ENCODE assay signal across 8 cellular contexts in genomic region chr21:33324311-33325221, GRCh38. TPM values are rescaled to one million over a fixed set of nuclear protein-coding genes. Genes with fewer than 3 reads are reported as not detected.
DNase-seq lines count a peak whose midpoint lies in the region; ATAC-seq and TF ChIP-seq lines count a peak whose summit lies in the region.

TSS of gene IFNAR1 (plus strand) at chr21:33324970. CDS start at chr21:33325056, 86 bp downstream.

- POLR2A ChIA-PET in T-cell (lab: Charles Lee) = interaction anchor here (0.6 to 2.1 kb wide), 11 partner anchors 11 to 487 kb away, joined by 3 to 42 read pairs (median 4); partner anchors contain the start of gene IL10RB (in 1 of the 2)

- H3K27me3 Mint-ChIP-seq in T-cell = no peaks in the 10 kb centered on the region

- peaks cover 6% of the 10 kb centered on the region for H3K36me3 Mint-ChIP-seq in T-cell

- H3K9me3 Mint-ChIP-seq in T-cell = no peaks in the 10 kb centered on the region

- no peak within 1 kb of the TSS for H3K27ac Mint-ChIP-seq in T-cell

- H3K27ac ChIP-seq in left ventricle myocardium inferior (replicated peaks) = peak within 1 kb of the TSS; percentile 96
- peak within 1 kb of the TSS; percentile 98 to 99 for H3K27ac ChIP-seq in prostate gland
- H3K27ac ChIP-seq in urinary bladder (ENCODE audit: low read depth) = peak within 1 kb of the TSS; percentile 98

- no peak for TF ChIP-seq CTCF in GM13977 (IDR thresholded peaks at IDR 0.05; ENCODE audit: extremely low read depth, insufficient read depth, missing control alignments)
- TF ChIP-seq CTCF in left ventricle myocardium inferior (IDR thresholded peaks at IDR 0.05; ENCODE audit: borderline replicate concordance) = no peak
- TF ChIP-seq CTCF in prostate gland (IDR thresholded peaks at IDR 0.05) = peak in 1 of 4 experiments; percentile 31

- H3K36me3 ChIP-seq in left ventricle myocardium inferior (no peaks in the 10 kb centered on the region), prostate gland (no peaks in the 10 kb centered on the region), urinary bladder (ENCODE audit: insufficient read depth) (no peaks in the 10 kb centered on the region)

- DNase-seq in GM13977 (ENCODE audit: low spot score) = peak; percentile 92
- DNase-seq in NCI-H146 (lab: John Stamatoyannopoulos, UW) = peak; percentile 95
- peak; percentile 94 to 100 (median 98) for DNase-seq in T-cell
- DNase-seq in amniotic stem cell (lab: John Stamatoyannopoulos, UW) = peak; percentile 98
- peak; percentile 99 for DNase-seq in left ventricle myocardium inferior
- DNase-seq in prostate gland (ENCODE audit: low spot score) = peak; percentile 97

- H3K4me3 Mint-ChIP-seq in T-cell = no peak within 1 kb of the TSS

- peaks cover 29 to 32% (median 31%) of the 10 kb centered on the region in 3 donors for H3K4me1 Mint-ChIP-seq in T-cell

- ATAC-seq in HG02870 (IDR thresholded peaks at IDR 0.05; ENCODE audit: unreplicated experiment) (peak; percentile 89), T-cell (replicated peaks in 1 of 4) (peak; percentile 88 to 94 (median 91))

- no peaks in the 10 kb centered on the region for H3K27me3 ChIP-seq in left ventricle myocardium inferior (ENCODE audit: low read depth)
- H3K27me3 ChIP-seq in prostate gland (replicated peaks; ENCODE audit: insufficient read depth) = no peaks in the 10 kb centered on the region

- in situ Hi-C loops in GM13977 (cut with MboI; ENCODE audit: low pct_unique_long_range_greater_than_20kb, low sequenced_read_pairs, unreplicated experiment) = no loop called here

- H3K4me3 ChIP-seq in left ventricle myocardium inferior (peak within 1 kb of the TSS; percentile 78), prostate gland (peak within 1 kb of the TSS; percentile 97 to 98), urinary bladder (ENCODE audit: low read depth, low read length) (peak within 1 kb of the TSS; percentile 68)

- CTCF ChIA-PET in T-cell (lab: Charles Lee) = interaction anchor here (0.6 to 2.1 kb wide), 11 partner anchors 37 to 281 kb away, joined by 3 to 61 read pairs (median 5); partner anchors contain the start of gene DONSON (in 1 of the 2)

- H3K9me3 ChIP-seq in left ventricle myocardium inferior (replicated peaks) (no peaks in the 10 kb centered on the region), prostate gland (no peaks in the 10 kb centered on the region)

- peak; percentile 96 for TF ChIP-seq POLR2A in prostate gland (IDR thresholded peaks at IDR 0.05)

- intact Hi-C loops in left ventricle myocardium inferior (cut with micrococcal nuclease) (no loop called here), prostate gland (cut with DNase I) (loop anchor here (10.0 kb wide), 1 partner anchor 120 kb away; no protein-coding TSS in a partner anchor)

- WGBS in prostate gland = under 1% methylated on average over 85 of the region's 85 CpGs
- under 1% methylated on average over 85 of the region's 85 CpGs for WGBS in urinary bladder

- peaks cover 46% of the 10 kb centered on the region for H3K4me1 ChIP-seq in left ventricle myocardium inferior
- no peaks in the 10 kb centered on the region for H3K4me1 ChIP-seq in prostate gland (replicated peaks)
- no peaks in the 10 kb centered on the region for H3K4me1 ChIP-seq in urinary bladder (ENCODE audit: insufficient read depth)

RNA-seq across cellular contexts. Expression of gene IFNAR1, which starts in this region (rescaled TPM):
- total RNA-seq in T-cell (10 to 100 TPM; 22.1 to 51.1 (median 45.6) TPM), left ventricle myocardium inferior (24.4 TPM), prostate gland (10 to 100 TPM; 29.8 to 34.4 TPM), urinary bladder (41.7 TPM)
- 31.6 TPM for polyA plus RNA-seq in urinary bladder

Comparison
In these comparisons a context has a peak if more than half of its experiments do, and no peak if none do; other contexts are left out.
1. Peak in every context shown above with its lines: DNase-seq, ATAC-seq, H3K4me3 ChIP-seq and H3K27ac ChIP-seq.